2 cellular contexts compared by ENCODE assay signal in the genomic region with DNA sequence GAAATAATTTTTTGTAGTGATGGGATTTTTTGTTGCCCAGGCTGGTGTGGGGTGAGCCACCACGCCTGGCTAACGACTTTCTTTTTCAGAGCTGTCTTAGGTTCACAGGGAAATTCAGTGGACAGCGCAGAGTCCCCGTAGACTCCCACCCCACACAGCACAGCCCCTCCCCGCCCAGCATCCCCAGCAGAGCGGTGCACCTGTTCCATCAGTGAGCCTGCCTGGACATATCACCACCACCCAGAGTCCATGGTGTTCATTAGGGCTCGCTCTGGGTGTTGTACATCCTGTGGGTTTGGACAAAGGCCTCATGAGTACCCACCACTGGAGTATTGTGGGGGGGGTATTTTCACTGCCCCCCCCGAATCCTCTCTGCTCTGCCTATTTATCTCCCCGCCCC. TPM values are rescaled to one million over a fixed set of nuclear protein-coding genes. Genes with fewer than 3 reads are reported as not detected.
"Had no signal": no experiment of that assay in that cellular context is flagged by ENCODE, and none has a peak within 500 bp of the region (broad histone marks: within the 10 kb centered on the region; RNA-seq: fewer than 3 reads in every experiment).

No MANE protein-coding gene starts in this region.

RNA-seq across cellular contexts. Expression of gene ZSCAN5C, which starts 8.0 kb away (rescaled TPM):
- total RNA-seq: G401, GM12878 had no signal
- polyA plus RNA-seq: GM12878 had no signal

RNA-seq across cellular contexts. Expression of gene ZSCAN5B, which starts 12.5 kb away (rescaled TPM):
- total RNA-seq: G401, GM12878 had no signal

RNA-seq across cellular contexts. Expression of gene GALP, which starts 34.2 kb away (rescaled TPM):
- total RNA-seq: G401, GM12878 had no signal
- polyA plus RNA-seq: GM12878 had no signal
